Comparison of ENCODE assay signal across 7 cellular contexts in the genomic region with DNA sequence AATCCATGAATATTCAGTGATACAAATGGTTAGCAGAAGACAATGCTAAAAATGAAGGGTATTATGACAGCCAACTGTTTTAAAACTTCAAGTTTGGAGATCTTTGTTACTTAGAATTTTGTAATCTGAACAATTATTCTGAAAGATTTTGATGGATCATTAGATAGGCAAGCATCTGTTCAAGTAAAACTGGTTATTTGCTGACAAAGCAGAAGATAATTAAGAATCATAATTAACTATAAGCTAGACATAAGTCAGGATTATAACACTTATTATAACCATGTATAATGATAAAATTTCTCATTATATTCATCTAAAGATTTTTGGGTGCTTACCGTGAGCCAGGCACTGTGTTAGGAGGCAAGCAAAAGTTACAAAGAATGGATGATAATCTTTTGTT.
"Had no signal": no experiment of that assay in that cellular context is flagged by ENCODE, and none has a peak within 500 bp of the region (broad histone marks: within the 10 kb centered on the region; RNA-seq: fewer than 3 reads in every experiment).

No MANE protein-coding gene starts in this region.

- H3K4me2 ChIP-seq: KMS-11 had no signal

- H3K9ac ChIP-seq: KMS-11 had no signal

- H3K27ac ChIP-seq: HL-60, KMS-11 had no signal

- FAIRE-seq: HTR-8/SVneo had no signal

- DNase-seq: Karpas-422, Kasumi-1, KBM-7, KG1 had no signal
